Comparison of ENCODE assay signal across 3 cellular contexts in the genomic region with DNA sequence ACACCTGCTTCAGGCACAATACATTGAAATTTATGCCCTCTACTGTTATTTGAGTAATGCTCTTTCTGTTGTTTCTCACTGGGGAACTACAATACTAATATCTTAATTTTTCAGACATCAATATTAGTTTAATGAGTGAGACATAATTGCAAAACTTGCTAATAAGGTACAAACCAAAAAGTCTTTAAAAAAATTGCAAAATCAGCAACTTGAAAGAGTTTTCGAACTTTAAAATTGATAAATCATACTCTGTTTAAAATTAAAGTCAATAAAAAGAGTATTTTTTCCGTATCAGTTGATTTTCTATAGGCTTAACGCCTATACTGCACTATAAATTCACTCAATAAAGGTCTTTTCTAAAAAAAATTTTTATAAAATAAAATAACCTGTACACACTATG.
TF ChIP-seq lines count a peak whose summit lies in the region.

No MANE protein-coding gene starts in this region.

TF ChIP-seq in HepG2, 621 proteins besides CTCF, POLR2A, EP300 and RAD21:
- TF ChIP-seq MAFK (conservative IDR thresholded peaks at IDR 0.05 in 1 of 2, IDR thresholded peaks at IDR 0.05 in 1 of 2; ENCODE audit: low read length in 2 of 2) (peak; percentile 32 to 76; a peak in 3 of 4 replicates), MAFF (IDR thresholded peaks at IDR 0.05; ENCODE audit: low read depth, low read length) (peak; percentile 58; the same call in 1 of the 2 replicates), ZNF746 (CRISPR knock-in tag; IDR thresholded peaks at IDR 0.05) (no peak), KDM5A (IDR thresholded peaks at IDR 0.05; ENCODE audit: borderline replicate concordance, low read length) (no peak)

TF ChIP-seq in A549, 52 proteins besides CTCF, POLR2A, EP300 and RAD21:
- no peak for TF ChIP-seq CHD4 (IDR thresholded peaks at IDR 0.05; ENCODE audit: borderline replicate concordance)
- peak; percentile 64 for TF ChIP-seq MAFK (IDR thresholded peaks at IDR 0.05; ENCODE audit: partially characterized antibody)

TF ChIP-seq in IMR-90, 13 proteins besides CTCF, POLR2A, EP300 and RAD21:
- TF ChIP-seq MAFK (IDR thresholded peaks at IDR 0.05; ENCODE audit: low read depth, low read length) (peak; percentile 64), SMC3 (IDR thresholded peaks at IDR 0.05; ENCODE audit: low read depth, low read length) (no peak)
TF ChIP-seq in IMR-90: peak in this region for 1.
